ENCODE assay signal across 8 cellular contexts in genomic region chr3:11719406-11720219, GRCh38.
A peak's percentile ranks its signal among the peaks of the same experiment; 100 is the strongest.
DNase-seq lines count a peak whose midpoint lies in the region; ATAC-seq and TF ChIP-seq lines count a peak whose summit lies in the region.

No MANE protein-coding gene starts in this region.

- DNase-seq in A673 (ENCODE audit: low spot score), result peak; percentile 75
- DNase-seq in NCI-H460 (ENCODE audit: extremely low read depth, low read depth), result peak; percentile 58
- peak; percentile 81 for DNase-seq in activated CD8-positive, alpha-beta memory T cell treated with anti-CD3 and anti-CD28 coated beads, Interleukin-2, amount 50 U/mL, for 48 hours
- peak; percentile 98 for DNase-seq in endodermal cell
- DNase-seq in stimulated activated CD8-positive, alpha-beta memory T cell treated with anti-CD3 and anti-CD28 coated beads, Interleukin-15, amount 100 ng/mL, for 4 hours (ENCODE audit: low read depth in 2 of 2), result peak; percentile 50 to 62

- intact Hi-C loops in A673 (cut with micrococcal nuclease; ENCODE audit: unreplicated experiment), result no loop called here

- H3K4me3 ChIP-seq in A673 (ENCODE audit: low read depth, low read length, poor library complexity, severe bottlenecking), result peak overlapping the region; percentile 67
- peak overlapping the region; percentile 99 for H3K4me3 ChIP-seq in endodermal cell (ENCODE audit: low read length)
- H3K4me3 ChIP-seq in mesodermal cell (ENCODE audit: extremely low read depth, insufficient read depth, low read length, poor library complexity, severe bottlenecking), result peak overlapping the region; percentile 73

- H3K27me3 ChIP-seq in A673 (replicated peaks; ENCODE audit: insufficient read depth, low read depth, low read length, poor library complexity), result peaks cover 3% of the 10 kb centered on the region
- H3K27me3 ChIP-seq in endodermal cell (ENCODE audit: control insufficient read depth, insufficient read depth, low read length, poor library complexity, severe bottlenecking), result peaks cover 6% of the 10 kb centered on the region

- TF ChIP-seq CTCF in A673 (conservative IDR thresholded peaks at IDR 0.05; ENCODE audit: low read depth, low read length) (no peak), endodermal cell (conservative IDR thresholded peaks at IDR 0.05) (no peak)

- H3K27me3 Mint-ChIP-seq in endodermal cell (ENCODE audit: insufficient read depth), result peaks cover 10% of the 10 kb centered on the region

- POLR2A ChIA-PET in A673 (lab: Charles Lee; ENCODE audit: low non-redundant PET), result no interaction called here

- 0% methylated on average over 22 to 105 of the region's 105 CpGs for WGBS in endodermal cell (ENCODE audit: insufficient coverage in 1 of 2, insufficient read length in 1 of 2), 2 experiments
- WGBS in mesodermal cell (ENCODE audit: insufficient coverage in 2 of 2), 2 experiments, result 0 to 1% methylated on average over 49 to 85 of the region's 105 CpGs

- H3K9me3 Mint-ChIP-seq in endodermal cell, result no peaks in the 10 kb centered on the region

- H3K4me1 Mint-ChIP-seq in endodermal cell, result peaks cover 24% of the 10 kb centered on the region

- H3K36me3 Mint-ChIP-seq in endodermal cell (ENCODE audit: low read depth), result no peaks in the 10 kb centered on the region

- H3K4me1 ChIP-seq in A673 (ENCODE audit: insufficient read depth, low read length, poor library complexity, severe bottlenecking), result peaks cover 12% of the 10 kb centered on the region
- H3K4me1 ChIP-seq in endodermal cell (ENCODE audit: control insufficient read depth, insufficient read depth, low read length), result peaks cover 5% of the 10 kb centered on the region
- H3K4me1 ChIP-seq in mesodermal cell (ENCODE audit: control insufficient read depth, insufficient read depth, low read length, poor library complexity, severe bottlenecking), result no peaks in the 10 kb centered on the region

- H3K36me3 ChIP-seq in A673 (ENCODE audit: insufficient read depth, low read length, poor library complexity, severe bottlenecking) (no peaks in the 10 kb centered on the region), endodermal cell (ENCODE audit: control insufficient read depth, insufficient read depth, low read length) (no peaks in the 10 kb centered on the region), mesodermal cell (ENCODE audit: control insufficient read depth, insufficient read depth, low read length) (no peaks in the 10 kb centered on the region)

- peak overlapping the region; percentile 85 for H3K9ac ChIP-seq in endodermal cell (ENCODE audit: extremely low read depth, low read length, poor library complexity, severe bottlenecking)

- no peak overlapping the region for H3K27ac Mint-ChIP-seq in endodermal cell

- peak; percentile 69 for ATAC-seq in HG03095 (IDR thresholded peaks at IDR 0.05; ENCODE audit: unreplicated experiment)

- H3K27ac ChIP-seq in A673 (ENCODE audit: low read depth, low read length, poor library complexity, severe bottlenecking), result peak overlapping the region; percentile 62
- H3K27ac ChIP-seq in endodermal cell (ENCODE audit: low read depth, low read length), result no peak overlapping the region
- no peak overlapping the region for H3K27ac ChIP-seq in mesodermal cell (ENCODE audit: low read depth, low read length, severe bottlenecking)

- H3K4me3 Mint-ChIP-seq in endodermal cell, result peak overlapping the region; percentile 86

- peak; percentile 18 for TF ChIP-seq POLR2A in GM18526 (IDR thresholded peaks at IDR 0.05; ENCODE audit: extremely low read depth, insufficient read length)

- BruUV-seq in A673 (replicated peaks; lab: Mats Ljungman, UMichigan), result no TSS peak

- CTCF ChIA-PET in A673 (lab: Charles Lee), result no interaction called here

- H3K9me3 ChIP-seq in A673 (ENCODE audit: low read depth, low read length, poor library complexity, severe bottlenecking) (no peaks in the 10 kb centered on the region), endodermal cell (ENCODE audit: control insufficient read depth, low read length) (no peaks in the 10 kb centered on the region), mesodermal cell (ENCODE audit: control insufficient read depth, low read length) (no peaks in the 10 kb centered on the region)
